9 cellular contexts compared by ENCODE assay signal in the genomic region with DNA sequence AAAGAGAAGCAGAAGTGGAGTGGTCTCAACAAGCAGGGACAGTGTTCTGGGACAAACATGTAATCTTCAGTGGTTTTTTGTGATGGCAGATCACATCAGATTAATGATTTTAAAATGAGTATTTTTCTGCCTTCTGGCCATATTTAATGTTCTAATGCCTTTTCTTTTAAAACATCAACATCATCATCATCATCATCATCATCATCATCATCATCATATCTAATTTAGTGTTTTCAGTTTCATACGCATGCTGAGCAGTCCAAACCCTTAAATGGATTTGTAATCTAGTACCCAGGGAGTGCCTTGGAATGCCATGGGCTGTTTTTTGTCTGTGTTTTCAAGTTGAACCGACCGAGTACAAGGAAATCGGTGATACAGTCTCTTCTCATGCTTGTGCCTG.
"Had no signal": no experiment of that assay in that cellular context is flagged by ENCODE, and none has a peak within 500 bp of the region (broad histone marks: within the 10 kb centered on the region; RNA-seq: fewer than 3 reads in every experiment).

No MANE protein-coding gene starts in this region.

- FAIRE-seq: H1, H54, K562 had no signal

- H3K27ac Mint-ChIP-seq: GM23338, H9, HFFc6 had no signal

- H3K27ac ChIP-seq: HL-60 had no signal

- H3K4me3 ChIP-seq: GM23338, K562 had no signal

- ATAC-seq: GM23338, K562 had no signal

- H3K4me2 ChIP-seq: GM23338 had no signal

- H3K4me3 Mint-ChIP-seq: GM23338, H9, HFFc6 had no signal

- H3K9me3 Mint-ChIP-seq: GM23338 had no signal

- DNase-seq: H9, HCEC 1CT, HFFc6, IMR-90 had no signal

- H2AFZ ChIP-seq: GM23338 had no signal
